Comparison of ENCODE assay signal across 8 cellular contexts in genomic region chr16:21953541-21953902, GRCh38. TPM values are rescaled to one million over a fixed set of nuclear protein-coding genes. Genes with fewer than 3 reads are reported as not detected.
DNase-seq lines count a peak whose midpoint lies in the region; ATAC-seq, FAIRE-seq and TF ChIP-seq lines count a peak whose summit lies in the region.

No MANE protein-coding gene starts in this region.

- H3K36me3 Mint-ChIP-seq in activated T-cell treated with anti-CD3 and anti-CD28 coated beads, Interleukin-2, amount 50 U/mL, for 72 hours (ENCODE audit: insufficient read depth in 2 of 2): peaks cover 5 to 13% of the 10 kb centered on the region in 2 donors

- H3K27ac ChIP-seq in OCI-LY1 (ENCODE audit: low read depth, low read length, poor library complexity, severe bottlenecking): peak overlapping the region; percentile 80
- H3K27ac ChIP-seq in endothelial cell of umbilical vein (ENCODE audit: insufficient read depth, low read depth, low read length): peak overlapping the region; percentile 97

- H4K20me1 ChIP-seq in OCI-LY1 (ENCODE audit: insufficient read depth, low read length) (no peaks in the 10 kb centered on the region), endothelial cell of umbilical vein (replicated peaks; ENCODE audit: control insufficient read depth, extremely low read depth, insufficient read depth, low read length) (no peaks in the 10 kb centered on the region)

- intact Hi-C loops in endothelial cell of umbilical vein (cut with micrococcal nuclease): loop anchor here (1.0 kb wide), 3 partner anchors 124 to 344 kb away; partner anchors contain the start of gene POLR3E

- H2AFZ ChIP-seq in OCI-LY1 (ENCODE audit: low read length): no peak overlapping the region
- H2AFZ ChIP-seq in endothelial cell of umbilical vein (ENCODE audit: low read depth, low read length): peak overlapping the region; percentile 92
- H2AFZ ChIP-seq in neuron (ENCODE audit: low read depth, low read length): peak overlapping the region; percentile 60

- H3K4me3 Mint-ChIP-seq in activated T-cell treated with anti-CD3 and anti-CD28 coated beads, Interleukin-2, amount 50 U/mL, for 72 hours: peak overlapping the region; percentile 94 to 95

- peak overlapping the region; percentile 94 for H3K4me3 ChIP-seq in OCI-LY1 (ENCODE audit: low read depth, low read length, poor library complexity, severe bottlenecking)
- peak overlapping the region; percentile 53 to 92 (median 83) for H3K4me3 ChIP-seq in endothelial cell of umbilical vein (replicated peaks in 1 of 3; ENCODE audit: insufficient read depth in 1 of 3, low read depth in 1 of 3, low read length in 3 of 3)
- peak overlapping the region; percentile 92 for H3K4me3 ChIP-seq in neuron (ENCODE audit: low read length)

- H3K9me3 Mint-ChIP-seq in activated T-cell treated with anti-CD3 and anti-CD28 coated beads, Interleukin-2, amount 50 U/mL, for 72 hours: no peaks in the 10 kb centered on the region

- H3K36me3 ChIP-seq in OCI-LY1 (ENCODE audit: insufficient read depth, low read length) (peaks cover 34% of the 10 kb centered on the region), endothelial cell of umbilical vein (ENCODE audit: control insufficient read depth in 2 of 2, extremely low read depth in 1 of 2, insufficient read depth in 2 of 2, low read length in 2 of 2) (peaks cover 0 to 13% of the 10 kb centered on the region in 2 experiments), neuron (ENCODE audit: insufficient read depth, low read length) (peaks cover 25% of the 10 kb centered on the region)

- H3K27me3 Mint-ChIP-seq in activated T-cell treated with anti-CD3 and anti-CD28 coated beads, Interleukin-2, amount 50 U/mL, for 72 hours (ENCODE audit: low read depth): no peaks in the 10 kb centered on the region

- H3K9me3 ChIP-seq in OCI-LY1 (ENCODE audit: low read length) (no peaks in the 10 kb centered on the region), endothelial cell of umbilical vein (replicated peaks; ENCODE audit: control insufficient read depth, insufficient read depth, low read length) (no peaks in the 10 kb centered on the region), neuron (ENCODE audit: low read length) (no peaks in the 10 kb centered on the region)

- no peaks in the 10 kb centered on the region for H3K9me2 ChIP-seq in OCI-LY1 (ENCODE audit: low read depth, low read length)

- H3K79me2 ChIP-seq in OCI-LY1 (ENCODE audit: insufficient read depth, low read length): peaks cover 33% of the 10 kb centered on the region
- H3K79me2 ChIP-seq in endothelial cell of umbilical vein (ENCODE audit: control insufficient read depth, insufficient read depth, low read length): peaks cover 44% of the 10 kb centered on the region

- no peak for ATAC-seq in activated T-cell treated with anti-CD3 and anti-CD28 coated beads, Interleukin-2, amount 50 U/mL, for 72 hours (replicated peaks in 1 of 2)
- no peak for ATAC-seq in GM18909 (IDR thresholded peaks at IDR 0.05; ENCODE audit: poor library complexity, unreplicated experiment)

- BruUV-seq in endothelial cell of umbilical vein (replicated peaks; lab: Mats Ljungman, UMichigan): TSS peak; percentile 71

- dilution Hi-C loops in endothelial cell of umbilical vein (cut with MboI; ENCODE audit: extremely low pct_ligation_motif_present, low sequenced_read_pairs): no loop called here

- H3K27ac Mint-ChIP-seq in activated T-cell treated with anti-CD3 and anti-CD28 coated beads, Interleukin-2, amount 50 U/mL, for 72 hours: peak overlapping the region; percentile 92

- no peaks in the 10 kb centered on the region for H3K9me1 ChIP-seq in endothelial cell of umbilical vein (replicated peaks; ENCODE audit: control insufficient read depth, extremely low read depth, insufficient read depth, low read length)

- no peak for TF ChIP-seq POLR2A in endothelial cell of umbilical vein (IDR thresholded peaks at IDR 0.05; ENCODE audit: low read depth, low read length)

- CTCF ChIA-PET in endothelial cell of umbilical vein (lab: Charles Lee): interaction anchor here (1.4 to 2.1 kb wide), 3 partner anchors 146 to 347 kb away, joined by 4 to 19 read pairs (median 6); no protein-coding TSS in a partner anchor

- DNase-seq in activated T-cell treated with anti-CD3 and anti-CD28 coated beads, Interleukin-2, amount 50 U/mL, for 72 hours: no peak
- DNase-seq in activated T-cell treated with anti-CD3 and anti-CD28 coated beads, Interleukin-2, amount 50 U/mL, for 1 hour: no peak
- DNase-seq in endothelial cell of umbilical vein (ENCODE audit: low read depth, low spot score): no peak
- no peak for DNase-seq in DMS79 treated with DMSO at 0.1 percent for 48 hours (lab: John Stamatoyannopoulos, UW)
- DNase-seq in stimulated activated naive CD4-positive, alpha-beta T cell treated with Interleukin-2 at 50 U/mL for 16 hours (lab: John Stamatoyannopoulos, UW): no peak

- POLR2A ChIA-PET in endothelial cell of umbilical vein (lab: Charles Lee): interaction anchor here (0.8 to 1.4 kb wide), 3 partner anchors 21 to 235 kb away, joined by 3 to 5 read pairs (median 3); no protein-coding TSS in a partner anchor

- peaks cover 44% of the 10 kb centered on the region for H3K4me1 ChIP-seq in OCI-LY1 (ENCODE audit: insufficient read depth, low read length, severe bottlenecking)
- peaks cover 16% of the 10 kb centered on the region for H3K4me1 ChIP-seq in endothelial cell of umbilical vein (ENCODE audit: control insufficient read depth, extremely low read depth, insufficient read depth, low read length)
- H3K4me1 ChIP-seq in neuron (ENCODE audit: insufficient read depth, low read length): peaks cover 16% of the 10 kb centered on the region

- TF ChIP-seq CTCF in OCI-LY1 (IDR thresholded peaks at IDR 0.05; ENCODE audit: low read length) (no peak), endothelial cell of umbilical vein (IDR thresholded peaks at IDR 0.05; ENCODE audit: extremely low read depth in 1 of 2, insufficient read depth in 1 of 2, low read depth in 1 of 2, low read length in 2 of 2) (no peak)

- H3K4me2 ChIP-seq in OCI-LY1 (ENCODE audit: low read length): peak overlapping the region; percentile 94
- H3K4me2 ChIP-seq in endothelial cell of umbilical vein (ENCODE audit: insufficient read depth, low read length): peak overlapping the region; percentile 77

- peak; percentile 15 for FAIRE-seq in endothelial cell of umbilical vein (lab: Jason Lieb, UNC)

- H3K27me3 ChIP-seq in OCI-LY1 (ENCODE audit: insufficient read depth, low read length) (no peaks in the 10 kb centered on the region), endothelial cell of umbilical vein (ENCODE audit: control insufficient read depth in 2 of 2, insufficient read depth in 2 of 2, low read length in 2 of 2) (no peaks in the 10 kb centered on the region), neuron (ENCODE audit: insufficient read depth, low read length) (no peaks in the 10 kb centered on the region)

- no peaks in the 10 kb centered on the region for H3F3A ChIP-seq in OCI-LY1 (ENCODE audit: insufficient read depth, low read length)

- peaks cover 74% of the 10 kb centered on the region for H3K4me1 Mint-ChIP-seq in activated T-cell treated with anti-CD3 and anti-CD28 coated beads, Interleukin-2, amount 50 U/mL, for 72 hours (ENCODE audit: low read depth)

- H3K9ac ChIP-seq in OCI-LY1 (ENCODE audit: low read length) (peak overlapping the region; percentile 93), endothelial cell of umbilical vein (replicated peaks; ENCODE audit: extremely low read depth, insufficient read depth, low read length) (peak overlapping the region; percentile 97)

TF ChIP-seq in endothelial cell of umbilical vein, 7 proteins besides CTCF, POLR2A, EP300 and RAD21 (continues in another document):
- TF ChIP-seq FOS (IDR thresholded peaks at IDR 0.05; ENCODE audit: borderline replicate concordance, insufficient read depth, low read length) (no peak), MAX (IDR thresholded peaks at IDR 0.05; ENCODE audit: insufficient read depth, insufficient read length) (no peak), GATA2 (IDR thresholded peaks at IDR 0.05; ENCODE audit: insufficient read depth, insufficient read length, low read depth, low read length) (no peak)

RNA-seq across cellular contexts. Expression of gene UQCRC2, which starts 0.4 kb away (rescaled TPM):
- total RNA-seq in activated T-cell treated with anti-CD3 and anti-CD28 coated beads, Interleukin-2, amount 50 U/mL, for 72 hours: 100 to 1,000 TPM; 277 to 309 TPM
- total RNA-seq in endothelial cell of umbilical vein: 189 and 207 TPM in 2 replicates
- 94.8 and 132 TPM in 2 replicates for polyA plus RNA-seq in endothelial cell of umbilical vein
- polyA plus RNA-seq in endothelial cell of umbilical vein (2011; cell fraction: cytosol; rRNA removed): 166 and 184 TPM in 2 replicates
- polyA plus RNA-seq in endothelial cell of umbilical vein (2011; cell fraction: nucleus; rRNA removed): 216 and 245 TPM in 2 replicates
- 288 and 305 TPM in 2 replicates for polyA plus RNA-seq in endothelial cell of umbilical vein (2012)
- polyA minus RNA-seq in endothelial cell of umbilical vein: 236 and 270 TPM in 2 replicates
- polyA minus RNA-seq in endothelial cell of umbilical vein (2011; cell fraction: cytosol; rRNA and poly(A)+ RNA removed): 102 TPM
- 117 and 165 TPM in 2 replicates for polyA minus RNA-seq in endothelial cell of umbilical vein (2011; cell fraction: nucleus; rRNA and poly(A)+ RNA removed)

RNA-seq across cellular contexts. Expression of gene PDZD9, which starts 47.4 kb away (rescaled TPM):
- total RNA-seq in activated T-cell treated with anti-CD3 and anti-CD28 coated beads, Interleukin-2, amount 50 U/mL, for 72 hours: not detected
- not detected in 2 replicates for total RNA-seq in endothelial cell of umbilical vein
- polyA plus RNA-seq in endothelial cell of umbilical vein: not detected in 2 replicates
- polyA plus RNA-seq in endothelial cell of umbilical vein (2011; cell fraction: cytosol; rRNA removed): not detected in 2 replicates
- not detected in 2 replicates for polyA plus RNA-seq in endothelial cell of umbilical vein (2011; cell fraction: nucleus; rRNA removed)
- 0.27 TPM in 1 of 2 replicates, not detected in the other for polyA plus RNA-seq in endothelial cell of umbilical vein (2012)
- polyA minus RNA-seq in endothelial cell of umbilical vein: not detected in 2 replicates
- not detected for polyA minus RNA-seq in endothelial cell of umbilical vein (2011; cell fraction: cytosol; rRNA and poly(A)+ RNA removed)
- not detected in 2 replicates for polyA minus RNA-seq in endothelial cell of umbilical vein (2011; cell fraction: nucleus; rRNA and poly(A)+ RNA removed)

RNA-seq across cellular contexts. Expression of gene MOSMO, which starts 54.4 kb away (rescaled TPM):
- 10 to 100 TPM; 16.3 to 16.4 TPM for total RNA-seq in activated T-cell treated with anti-CD3 and anti-CD28 coated beads, Interleukin-2, amount 50 U/mL, for 72 hours
- 22.0 and 23.2 TPM in 2 replicates for total RNA-seq in endothelial cell of umbilical vein
- 11.9 and 15.9 TPM in 2 replicates for polyA plus RNA-seq in endothelial cell of umbilical vein
- 11.9 and 13.4 TPM in 2 replicates for polyA plus RNA-seq in endothelial cell of umbilical vein (2011; cell fraction: cytosol; rRNA removed)
- 44.7 and 56.1 TPM in 2 replicates for polyA plus RNA-seq in endothelial cell of umbilical vein (2011; cell fraction: nucleus; rRNA removed)
- 26.3 and 39.4 TPM in 2 replicates for polyA plus RNA-seq in endothelial cell of umbilical vein (2012)
- polyA minus RNA-seq in endothelial cell of umbilical vein: 13.9 and 17.7 TPM in 2 replicates
- 2.8 TPM for polyA minus RNA-seq in endothelial cell of umbilical vein (2011; cell fraction: cytosol; rRNA and poly(A)+ RNA removed)
- 35.2 and 44.7 TPM in 2 replicates for polyA minus RNA-seq in endothelial cell of umbilical vein (2011; cell fraction: nucleus; rRNA and poly(A)+ RNA removed)
